ENCODE assay signal across 9 cellular contexts in the genomic region with DNA sequence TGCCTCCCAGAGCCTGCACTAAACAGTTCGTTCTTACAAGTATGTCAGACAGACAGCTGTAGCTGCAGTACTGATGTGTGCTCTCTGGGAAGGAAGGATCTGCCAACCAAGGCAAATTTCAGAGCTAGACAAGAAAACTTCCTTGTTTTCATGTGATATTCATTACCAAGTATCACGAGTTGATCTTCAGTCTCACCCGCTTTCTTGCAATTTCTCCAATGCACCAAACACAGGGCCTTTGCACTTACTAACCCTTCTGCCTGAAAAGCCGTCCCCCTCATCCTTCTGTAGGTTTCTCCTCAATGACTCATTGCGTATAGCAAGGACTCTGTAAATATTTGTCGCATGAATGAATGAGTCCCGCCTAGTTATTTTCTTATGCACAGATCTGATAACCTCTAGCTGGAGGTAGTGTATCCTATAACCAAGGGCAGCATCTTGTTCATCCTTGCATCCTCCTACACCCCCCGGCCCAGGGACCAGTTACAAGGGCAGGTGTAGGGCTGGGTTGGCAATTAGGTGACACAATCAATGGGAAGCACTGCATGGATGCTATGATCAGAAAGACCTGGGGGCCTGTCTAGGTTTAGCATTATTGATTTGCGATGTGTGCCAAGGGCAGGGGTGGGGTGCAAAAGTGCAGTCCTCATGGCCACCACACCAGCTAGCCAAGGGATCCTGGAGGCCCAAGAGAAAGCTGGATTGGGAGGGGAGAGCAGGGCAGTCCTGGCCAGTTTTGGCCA. TPM values are rescaled to one million over a fixed set of nuclear protein-coding genes. Genes with fewer than 3 reads are reported as not detected.
DNase-seq lines count a peak whose midpoint lies in the region; ATAC-seq and TF ChIP-seq lines count a peak whose summit lies in the region.
"Had no signal": no experiment of that assay in that cellular context is flagged by ENCODE, and none has a peak within 500 bp of the region (broad histone marks: within the 10 kb centered on the region; RNA-seq: fewer than 3 reads in every experiment).

No MANE protein-coding gene starts in this region.

- no peaks in the 10 kb centered on the region for H3K4me1 ChIP-seq in MM.1S (ENCODE audit: low read length)
- peaks cover 29 to 41% (median 36%) of the 10 kb centered on the region in 4 donors for H3K4me1 ChIP-seq in esophagus muscularis mucosa
- H3K4me1 ChIP-seq in ovary (ENCODE audit: insufficient read depth) = peaks cover 5% of the 10 kb centered on the region

- no peak overlapping the region for H3K27ac ChIP-seq in MM.1S (ENCODE audit: low read length)
- H3K27ac ChIP-seq in esophagus muscularis mucosa (replicated peaks in 1 of 4) = peak overlapping the region; percentile 9 to 61 (median 20)
- H3K27ac ChIP-seq in ovary = no peak overlapping the region

- WGBS in esophagus muscularis mucosa = 84% methylated on average over 8 of the region's 9 CpGs
- 89 to 98% (median 97%) methylated on average over 9 of the region's 9 CpGs for WGBS in ovary, 3 donors

- no peaks in the 10 kb centered on the region for H3K9me3 ChIP-seq in MM.1S (replicated peaks; ENCODE audit: insufficient read depth, low read length)
- H3K9me3 ChIP-seq in esophagus muscularis mucosa = no peaks in the 10 kb centered on the region
- no peaks in the 10 kb centered on the region for H3K9me3 ChIP-seq in ovary

- H3K4me3 ChIP-seq in MM.1S (ENCODE audit: low read length) (no peak overlapping the region), esophagus muscularis mucosa (peak overlapping the region in 3 of 4 donors; percentile 69 to 87 (median 79)), retinal pigment epithelial cell (ENCODE audit: low read length) (peak overlapping the region; percentile 85), ovary (no peak overlapping the region)

- H3K27ac Mint-ChIP-seq in effector memory CD8-positive, alpha-beta T cell = no peak overlapping the region

- H3K36me3 ChIP-seq in MM.1S (replicated peaks; ENCODE audit: insufficient read depth, low read length) (no peaks in the 10 kb centered on the region), esophagus muscularis mucosa (no peaks in the 10 kb centered on the region), ovary (no peaks in the 10 kb centered on the region)

- H2AFZ ChIP-seq in MM.1S (ENCODE audit: low read length) = no peak overlapping the region

- no peaks in the 10 kb centered on the region for H3F3A ChIP-seq in MM.1S (ENCODE audit: insufficient read depth, low read length)

- no peaks in the 10 kb centered on the region for H4K20me1 ChIP-seq in MM.1S (ENCODE audit: insufficient read depth, low read length)

- peaks cover 11% of the 10 kb centered on the region; the same call in 1 of the 2 replicates for H3K79me2 ChIP-seq in MM.1S (ENCODE audit: low read length)

- TF ChIP-seq POLR2A in esophagus muscularis mucosa (IDR thresholded peaks at IDR 0.05; ENCODE audit: low read depth) (no peak), ovary (IDR thresholded peaks at IDR 0.05) (no peak)

- H3K4me3 Mint-ChIP-seq in effector memory CD8-positive, alpha-beta T cell = no peak overlapping the region

- ATAC-seq in effector memory CD8-positive, alpha-beta T cell (replicated peaks) = no peak
- no peak for ATAC-seq in HG03025 (IDR thresholded peaks at IDR 0.05; ENCODE audit: low FRiP score, unreplicated experiment)

- H3K27me3 Mint-ChIP-seq in effector memory CD8-positive, alpha-beta T cell = peaks cover 19 to 50% of the 10 kb centered on the region in 2 donors

- H3K36me3 Mint-ChIP-seq in effector memory CD8-positive, alpha-beta T cell (ENCODE audit: insufficient read depth) = no peaks in the 10 kb centered on the region

- H3K27me3 ChIP-seq in MM.1S (replicated peaks; ENCODE audit: insufficient read depth, low read length) = no peaks in the 10 kb centered on the region
- peaks cover 0 to 16% (median 3%) of the 10 kb centered on the region in 4 donors for H3K27me3 ChIP-seq in esophagus muscularis mucosa
- no peaks in the 10 kb centered on the region for H3K27me3 ChIP-seq in ovary

- no peaks in the 10 kb centered on the region for H3K9me3 Mint-ChIP-seq in effector memory CD8-positive, alpha-beta T cell

- no peak overlapping the region for H3K9ac ChIP-seq in MM.1S (ENCODE audit: low read length)

- TF ChIP-seq CTCF in MM.1S (IDR thresholded peaks at IDR 0.05; ENCODE audit: low read length) = no peak
- no peak for TF ChIP-seq CTCF in esophagus muscularis mucosa (IDR thresholded peaks at IDR 0.05)
- no peak for TF ChIP-seq CTCF in retinal pigment epithelial cell (conservative IDR thresholded peaks at IDR 0.05; ENCODE audit: low read depth, low read length)
- TF ChIP-seq CTCF in ovary (IDR thresholded peaks at IDR 0.05) = no peak

- peak overlapping the region; percentile 80; the same call in 1 of the 2 replicates for H3K4me2 ChIP-seq in MM.1S (ENCODE audit: low read depth, low read length)

- intact Hi-C loops in esophagus muscularis mucosa (cut with DNase I) = loop anchor here (5.0 kb wide), 2 partner anchors 38 to 72 kb away; no protein-coding TSS in a partner anchor
- intact Hi-C loops in ovary (cut with DNase I) = no loop called here

- peak; percentile 76 for DNase-seq in EL
- DNase-seq in MM.1S = no peak
- DNase-seq in esophagus muscularis mucosa (ENCODE audit: extremely low spot score) = no peak
- no peak for DNase-seq in retinal pigment epithelial cell (ENCODE audit: low read depth)
- no peak for DNase-seq in ovary
- no peak for DNase-seq in effector memory CD8-positive, alpha-beta T cell
- DNase-seq in NK-92 treated with Interleukin-12 subunit alpha and Interleukin-12 subunit beta, amount 100 ng/mL, for 24 hours (lab: John Stamatoyannopoulos, UW) = no peak
- DNase-seq: activated CD8-positive, alpha-beta memory T cell treated with anti-CD3 and anti-CD28 coated beads, Interleukin-2, amount 50 U/mL, for 48 hours had no signal

- H3K4me1 Mint-ChIP-seq in effector memory CD8-positive, alpha-beta T cell (ENCODE audit: low read depth in 2 of 2) = peaks cover 2 to 8% of the 10 kb centered on the region in 2 donors

- no peaks in the 10 kb centered on the region for H3K9me2 ChIP-seq in MM.1S (replicated peaks; ENCODE audit: insufficient read depth, low read length)

- no peak for TF ChIP-seq EP300 in esophagus muscularis mucosa (IDR thresholded peaks at IDR 0.05)
- no peak for TF ChIP-seq EP300 in ovary (IDR thresholded peaks at IDR 0.05)

RNA-seq across cellular contexts. Expression of gene GPR157, which starts 51.3 kb away (rescaled TPM):
- total RNA-seq in esophagus muscularis mucosa (1 to 10 TPM; 2.5 to 8.4 (median 3.8) TPM), ovary (10 to 100 TPM in 4 of 7 donors, 1 to 10 TPM in 3; 4.8 to 17.8 (median 12.2) TPM)
- 1 to 10 TPM; 3.1 to 3.6 TPM for polyA plus RNA-seq in ovary

RNA-seq across cellular contexts. Expression of gene H6PD, which starts 54.3 kb away (rescaled TPM):
- total RNA-seq in esophagus muscularis mucosa (10 to 100 TPM; 31.1 to 54.4 (median 38.4) TPM), ovary (100 to 1,000 TPM in 3 of 7 donors, 10 to 100 TPM in 4; 63.8 to 148 (median 91.3) TPM)
- 10 to 100 TPM; 47.0 to 70.4 TPM for polyA plus RNA-seq in ovary

Comparison
In these comparisons a context has a peak if more than half of its experiments do, and no peak if none do; other contexts are left out.
1. H3K27ac ChIP-seq: peak in esophagus muscularis mucosa (4 of 4); none in MM.1S (single experiment) and ovary (0 of 2).
2. H3K4me3 ChIP-seq: peak in esophagus muscularis mucosa (3 of 4) and retinal pigment epithelial cell (single experiment); none in MM.1S (single experiment) and ovary (single experiment).